Comparison of ENCODE assay signal across 8 cellular contexts in the genomic region with DNA sequence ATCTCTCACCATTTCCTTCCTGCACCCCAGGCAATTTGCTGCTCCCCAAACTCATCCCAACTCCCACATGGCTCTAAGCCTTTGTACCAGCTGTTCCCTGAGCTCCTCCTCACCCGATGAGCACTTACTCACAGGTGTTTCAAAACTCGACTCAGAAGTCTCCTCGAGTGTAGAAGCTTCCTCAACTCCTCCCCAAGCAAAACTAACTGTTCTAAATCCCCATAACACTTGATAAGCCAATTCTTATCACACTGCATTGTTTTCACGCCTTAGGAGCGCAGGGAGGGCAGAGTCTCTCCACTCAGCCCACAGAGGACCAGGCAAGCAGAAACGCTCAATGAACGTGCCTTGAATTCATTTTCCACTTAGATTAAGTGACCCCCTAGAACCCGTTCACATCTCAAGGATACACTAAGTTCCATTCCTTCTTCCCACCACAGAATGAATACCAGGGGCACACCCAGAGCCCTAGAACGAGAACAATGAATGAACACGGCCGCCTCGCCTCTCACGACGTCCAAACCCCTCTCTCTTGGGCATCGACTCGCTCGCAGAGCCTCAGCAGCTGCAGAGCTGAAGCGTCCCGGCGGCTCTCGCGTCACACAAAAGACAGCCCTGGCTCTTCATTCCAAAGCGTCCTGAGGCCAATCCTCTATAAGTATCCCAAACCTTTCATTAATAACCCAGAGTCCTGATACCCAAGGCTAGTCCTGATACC. TPM values are rescaled to one million over a fixed set of nuclear protein-coding genes. Genes with fewer than 3 reads are reported as not detected.
DNase-seq lines count a peak whose midpoint lies in the region; ATAC-seq lines count a peak whose summit lies in the region.

No MANE protein-coding gene starts in this region.

- H3K4me3 ChIP-seq in esophagus (ENCODE audit: low read depth in 1 of 2, low read length in 2 of 2) = peak overlapping the region; percentile 75 to 99
- peak overlapping the region; percentile 78 for H3K4me3 ChIP-seq in naive thymus-derived CD4-positive, alpha-beta T cell (ENCODE audit: low read length)

- ATAC-seq in GM18511 (IDR thresholded peaks at IDR 0.05; ENCODE audit: unreplicated experiment) (peak; percentile 19), HG03025 (IDR thresholded peaks at IDR 0.05; ENCODE audit: low FRiP score, unreplicated experiment) (no peak)
- no peak for ATAC-seq in naive thymus-derived CD4-positive, alpha-beta T cell

- peak overlapping the region; percentile 86 to 100 (median 99) for H3K27ac Mint-ChIP-seq in naive thymus-derived CD4-positive, alpha-beta T cell

- POLR2A ChIA-PET in naive thymus-derived CD4-positive, alpha-beta T cell (lab: Charles Lee) = interaction anchor here (0.8 to 3.4 kb wide), 6 partner anchors 15 to 1989 kb away, joined by 3 to 17 read pairs (median 8); partner anchors contain the start of genes CCDC174, MKRN2 and TSEN2

- 0 to 1% methylated on average over 23 of the region's 23 CpGs for WGBS in esophagus, 2 donors

- no peaks in the 10 kb centered on the region for H3K4me1 ChIP-seq in esophagus (ENCODE audit: control insufficient read depth in 2 of 2, insufficient read depth in 2 of 2, low read length in 1 of 2)
- H3K4me1 ChIP-seq in naive thymus-derived CD4-positive, alpha-beta T cell (ENCODE audit: control insufficient read depth in 2 of 2, insufficient read depth in 2 of 2, low read length in 2 of 2) = peaks cover 16 to 20% of the 10 kb centered on the region in 2 donors

- no peaks in the 10 kb centered on the region for H3K27me3 Mint-ChIP-seq in naive thymus-derived CD4-positive, alpha-beta T cell

- H3K27ac ChIP-seq in esophagus (ENCODE audit: low read depth in 2 of 2, low read length in 1 of 2) = peak overlapping the region; percentile 98 to 100
- peak overlapping the region; percentile 95 for H3K27ac ChIP-seq in naive thymus-derived CD4-positive, alpha-beta T cell (ENCODE audit: low read depth, low read length)

- CTCF ChIA-PET in naive thymus-derived CD4-positive, alpha-beta T cell (lab: Charles Lee) = no interaction called here

- peak overlapping the region; percentile 88 to 100 (median 95) for H3K4me3 Mint-ChIP-seq in naive thymus-derived CD4-positive, alpha-beta T cell

- peaks cover 30 to 59% (median 46%) of the 10 kb centered on the region in 7 donors for H3K4me1 Mint-ChIP-seq in naive thymus-derived CD4-positive, alpha-beta T cell

- H3K9me3 Mint-ChIP-seq in naive thymus-derived CD4-positive, alpha-beta T cell = peaks cover 0 to 3% (median 0%) of the 10 kb centered on the region in 11 donors

- H3K36me3 Mint-ChIP-seq in naive thymus-derived CD4-positive, alpha-beta T cell = peaks cover 4 to 10% (median 4%) of the 10 kb centered on the region in 5 donors

- no peaks in the 10 kb centered on the region for H3K27me3 ChIP-seq in esophagus (ENCODE audit: control insufficient read depth in 1 of 2, insufficient read depth in 2 of 2, low read length in 2 of 2)
- no peaks in the 10 kb centered on the region for H3K27me3 ChIP-seq in naive thymus-derived CD4-positive, alpha-beta T cell (ENCODE audit: control insufficient read depth in 2 of 2, insufficient read depth in 2 of 2, low read length in 2 of 2)

- intact Hi-C loops in naive thymus-derived CD4-positive, alpha-beta T cell (cut with micrococcal nuclease) = loop anchor here (5.0 to 10.0 kb wide), 11 partner anchors 35 to 1992 kb away; partner anchors contain the start of genes CAND2 (in 1 of the 2), CCDC174 (in 1 of the 2), LSM3 (in 1 of the 2) and SLC6A6 (in 1 of the 2)

- H3K9me3 ChIP-seq in esophagus (ENCODE audit: control insufficient read depth in 2 of 2, insufficient read depth in 1 of 2, low read depth in 1 of 2, low read length in 1 of 2) = no peaks in the 10 kb centered on the region
- no peaks in the 10 kb centered on the region for H3K9me3 ChIP-seq in naive thymus-derived CD4-positive, alpha-beta T cell (ENCODE audit: control insufficient read depth in 2 of 3, low read length in 3 of 3)

- DNase-seq in NCI-H146 treated with DMSO at 0.1 percent for 48 hours (lab: John Stamatoyannopoulos, UW; ENCODE audit: unreplicated experiment) = peak; percentile 27
- DNase-seq in activated T-cell treated with anti-CD3 and anti-CD28 coated beads for 24 hours (ENCODE audit: low read depth) = peak; percentile 9
- DNase-seq in naive thymus-derived CD4-positive, alpha-beta T cell = peak; percentile 10 to 38 (median 20)
- peak; percentile 56 for DNase-seq in superior temporal gyrus (ENCODE audit: extremely low spot score)
- no peak for DNase-seq in NCI-H1436 treated with DMSO at 0.1 percent for 48 hours (lab: John Stamatoyannopoulos, UW)

- no peaks in the 10 kb centered on the region for H3K36me3 ChIP-seq in esophagus (ENCODE audit: control insufficient read depth in 2 of 2, insufficient read depth in 2 of 2, low read length in 1 of 2)
- peaks cover 0 to 9% (median 0%) of the 10 kb centered on the region in 3 experiments for H3K36me3 ChIP-seq in naive thymus-derived CD4-positive, alpha-beta T cell (ENCODE audit: control insufficient read depth in 2 of 3, insufficient read depth in 3 of 3, low read length in 3 of 3)

RNA-seq across cellular contexts. Expression of gene RAF1, which starts 1.2 kb away (rescaled TPM):
- polyA plus RNA-seq in esophagus = 10 to 100 TPM; 52.3 to 65.3 TPM
- total RNA-seq in naive thymus-derived CD4-positive, alpha-beta T cell = 100 to 1,000 TPM in 4 of 5 experiments, 10 to 100 TPM in 1; 93.4 to 129 (median 125) TPM
- 10 to 100 TPM; 50.2 to 87.8 TPM for polyA plus RNA-seq in naive thymus-derived CD4-positive, alpha-beta T cell
